Comparison of ENCODE assay signal across 10 cellular contexts in genomic region chr13:44523176-44524017, GRCh38. TPM values are rescaled to one million over a fixed set of nuclear protein-coding genes. Genes with fewer than 3 reads are reported as not detected.
DNase-seq lines count a peak whose midpoint lies in the region; TF ChIP-seq lines count a peak whose summit lies in the region.
"Had no signal": no experiment of that assay in that cellular context is flagged by ENCODE, and none has a peak within 500 bp of the region (broad histone marks: within the 10 kb centered on the region; RNA-seq: fewer than 3 reads in every experiment).

No MANE protein-coding gene starts in this region.

- DNase-seq in GM12865 (ENCODE audit: low read depth), result peak; percentile 16
- peak; percentile 66 for DNase-seq in epithelial cell of prostate (ENCODE audit: low read depth, low spot score)
- peak; percentile 8 for DNase-seq in pulmonary artery endothelial cell (ENCODE audit: low read depth, low spot score)
- no peak for DNase-seq in NCI-H345 (lab: John Stamatoyannopoulos, UW)
- no peak for DNase-seq in T-helper 9 cell
- DNase-seq in tibial nerve (ENCODE audit: low spot score in 2 of 2), result no peak
- DNase-seq in activated T-cell treated with anti-CD3 and anti-CD28 coated beads, Interleukin-2, amount 50 U/mL, for 24 hours, result no peak
- DNase-seq: occipital lobe had no signal

- H3K4me3 Mint-ChIP-seq in activated T-cell treated with anti-CD3 and anti-CD28 coated beads, Interleukin-2, amount 50 U/mL, for 24 hours, result no peak overlapping the region
- H3K4me3 Mint-ChIP-seq: brain had no signal

- no peaks in the 10 kb centered on the region for H4K20me1 ChIP-seq in KMS-11 (ENCODE audit: insufficient read depth)

- WGBS in tibial nerve, 2 donors, result 69 to 73% methylated on average over 4 of the region's 4 CpGs

- no peaks in the 10 kb centered on the region for H3K4me1 Mint-ChIP-seq in activated T-cell treated with anti-CD3 and anti-CD28 coated beads, Interleukin-2, amount 50 U/mL, for 24 hours (ENCODE audit: low read depth)

- peaks cover 30% of the 10 kb centered on the region for H3K4me1 ChIP-seq in KMS-11 (ENCODE audit: low read depth, poor library complexity, severe bottlenecking)
- H3K4me1 ChIP-seq in tibial nerve, result peaks cover 0 to 12% (median 0%) of the 10 kb centered on the region in 4 donors

- no peaks in the 10 kb centered on the region for H3K9me3 ChIP-seq in tibial nerve

- no peak overlapping the region for H3K27ac Mint-ChIP-seq in activated T-cell treated with anti-CD3 and anti-CD28 coated beads, Interleukin-2, amount 50 U/mL, for 24 hours

- TF ChIP-seq EP300 in tibial nerve (IDR thresholded peaks at IDR 0.05), result no peak

- H3K79me2 ChIP-seq in KMS-11 (ENCODE audit: insufficient read depth, low read depth), result no peaks in the 10 kb centered on the region

- H3K27me3 ChIP-seq in KMS-11 (ENCODE audit: insufficient read depth, low read depth) (no peaks in the 10 kb centered on the region), tibial nerve (no peaks in the 10 kb centered on the region)

- TF ChIP-seq CTCF in GM12865 (IDR thresholded peaks at IDR 0.05; ENCODE audit: insufficient read depth, low read depth, low read length, missing control alignments) (no peak), KMS-11 (conservative IDR thresholded peaks at IDR 0.05; ENCODE audit: low read depth, low read length) (no peak), tibial nerve (IDR thresholded peaks at IDR 0.05) (no peak)

- H3K9ac ChIP-seq in KMS-11, result peak overlapping the region; percentile 60; the same call in 1 of the 2 replicates

- TF ChIP-seq POLR2A in tibial nerve (IDR thresholded peaks at IDR 0.05), result no peak

- H3K36me3 ChIP-seq in KMS-11 (ENCODE audit: insufficient read depth), result no peaks in the 10 kb centered on the region
- H3K36me3 ChIP-seq in tibial nerve, result peaks cover 0 to 5% (median 0%) of the 10 kb centered on the region in 3 donors

- peak overlapping the region; percentile 56; the same call in 1 of the 2 replicates for H2AFZ ChIP-seq in KMS-11 (ENCODE audit: low read depth)

- peak overlapping the region; percentile 92 for H3K4me2 ChIP-seq in KMS-11

- no peak overlapping the region for H3K4me3 ChIP-seq in GM12865 (ENCODE audit: low read depth, low read length)
- no peak overlapping the region for H3K4me3 ChIP-seq in KMS-11 (IDR thresholded peaks at IDR 0.05; ENCODE audit: insufficient read depth, low read depth, low read length)
- no peak overlapping the region for H3K4me3 ChIP-seq in tibial nerve

- H3K9me3 Mint-ChIP-seq in activated T-cell treated with anti-CD3 and anti-CD28 coated beads, Interleukin-2, amount 50 U/mL, for 24 hours, result no peaks in the 10 kb centered on the region

- H3K27ac ChIP-seq in KMS-11 (peak overlapping the region; percentile 80), epithelial cell of prostate (peak overlapping the region; percentile 59), tibial nerve (no peak overlapping the region)

- no peaks in the 10 kb centered on the region for H3K36me3 Mint-ChIP-seq in activated T-cell treated with anti-CD3 and anti-CD28 coated beads, Interleukin-2, amount 50 U/mL, for 24 hours (ENCODE audit: low read depth)

- no peaks in the 10 kb centered on the region for H3K27me3 Mint-ChIP-seq in activated T-cell treated with anti-CD3 and anti-CD28 coated beads, Interleukin-2, amount 50 U/mL, for 24 hours
- H3K27me3 Mint-ChIP-seq: brain had no signal

RNA-seq across cellular contexts. Expression of gene TSC22D1, which starts 52.7 kb away (rescaled TPM):
- total RNA-seq in pulmonary artery endothelial cell (35.7 and 36.6 TPM in 2 replicates), tibial nerve (100 to 1,000 TPM; 203 to 334 (median 213) TPM)

Comparison
In these comparisons a context has a peak if more than half of its experiments do, and no peak if none do; other contexts are left out.
1. DNase-seq: peak in GM12865 (single experiment), epithelial cell of prostate (single experiment) and pulmonary artery endothelial cell (single experiment); none in NCI-H345 (single experiment), T-helper 9 cell (single experiment), tibial nerve (0 of 2) and activated T-cell treated with anti-CD3 and anti-CD28 coated beads, Interleukin-2, amount 50 U/mL, for 24 hours (single experiment).
2. H3K27ac ChIP-seq: peak in KMS-11 (single experiment) and epithelial cell of prostate (single experiment); none in tibial nerve (0 of 4).